1 cellular context compared by ENCODE assay signal in the genomic region with DNA sequence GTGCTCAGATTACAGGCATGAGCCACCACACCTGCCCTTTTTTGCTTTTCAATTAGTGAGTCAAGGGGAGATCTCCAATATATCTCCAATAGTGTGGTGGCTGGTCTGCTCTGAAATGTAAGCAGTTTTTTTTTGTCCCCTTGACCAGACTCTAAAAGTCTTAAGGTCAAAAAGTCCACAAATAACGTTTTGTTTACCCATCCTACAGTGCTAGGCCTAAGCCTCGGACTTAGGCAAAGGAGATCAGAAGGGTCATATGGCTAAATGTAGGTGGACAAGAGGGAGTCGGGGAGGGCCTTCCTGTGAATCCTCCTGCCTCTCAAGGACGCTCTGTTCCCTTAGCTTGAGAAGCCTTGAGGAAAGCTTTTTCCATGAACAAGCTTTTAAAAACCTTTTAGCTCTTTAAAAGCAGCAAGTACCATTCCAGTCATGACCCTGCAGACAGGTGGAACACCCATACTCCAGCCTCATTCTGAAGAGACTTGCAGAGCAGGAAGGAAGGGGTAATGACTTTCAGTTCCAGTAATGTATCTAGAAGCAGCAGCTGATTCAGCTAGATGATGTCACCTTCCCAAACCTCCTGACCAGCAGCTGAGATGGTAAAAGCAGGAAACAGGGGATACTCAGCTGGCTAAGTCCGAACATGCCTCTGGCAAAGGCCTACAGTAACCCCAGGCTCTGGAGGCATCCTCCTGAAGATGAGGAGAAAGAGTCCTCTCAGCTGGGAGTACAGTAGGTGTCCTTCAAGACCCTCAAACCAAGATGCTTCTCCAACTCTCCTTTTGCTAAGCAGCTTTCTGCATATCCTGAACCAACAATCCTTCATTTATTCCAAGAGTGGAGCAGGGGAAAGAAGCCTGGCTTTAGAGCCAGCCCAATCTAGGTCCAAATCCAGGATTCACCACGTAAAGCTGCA.
A peak's percentile ranks its signal among the peaks of the same experiment; 100 is the strongest.
TF ChIP-seq lines count a peak whose summit lies in the region.

No MANE protein-coding gene starts in this region.

TF ChIP-seq in HepG2, 621 proteins besides CTCF, POLR2A, EP300 and RAD21 (continued from another document and continues in another):
- no peak for TF ChIP-seq KLF15 (CRISPR knock-in tag; IDR thresholded peaks at IDR 0.05; ENCODE audit: borderline replicate concordance)
- peak; percentile 30; the same call in 1 of the 2 replicates for TF ChIP-seq ZNF331 (CRISPR knock-in tag; IDR thresholded peaks at IDR 0.05)
- TF ChIP-seq, protein P1, sequence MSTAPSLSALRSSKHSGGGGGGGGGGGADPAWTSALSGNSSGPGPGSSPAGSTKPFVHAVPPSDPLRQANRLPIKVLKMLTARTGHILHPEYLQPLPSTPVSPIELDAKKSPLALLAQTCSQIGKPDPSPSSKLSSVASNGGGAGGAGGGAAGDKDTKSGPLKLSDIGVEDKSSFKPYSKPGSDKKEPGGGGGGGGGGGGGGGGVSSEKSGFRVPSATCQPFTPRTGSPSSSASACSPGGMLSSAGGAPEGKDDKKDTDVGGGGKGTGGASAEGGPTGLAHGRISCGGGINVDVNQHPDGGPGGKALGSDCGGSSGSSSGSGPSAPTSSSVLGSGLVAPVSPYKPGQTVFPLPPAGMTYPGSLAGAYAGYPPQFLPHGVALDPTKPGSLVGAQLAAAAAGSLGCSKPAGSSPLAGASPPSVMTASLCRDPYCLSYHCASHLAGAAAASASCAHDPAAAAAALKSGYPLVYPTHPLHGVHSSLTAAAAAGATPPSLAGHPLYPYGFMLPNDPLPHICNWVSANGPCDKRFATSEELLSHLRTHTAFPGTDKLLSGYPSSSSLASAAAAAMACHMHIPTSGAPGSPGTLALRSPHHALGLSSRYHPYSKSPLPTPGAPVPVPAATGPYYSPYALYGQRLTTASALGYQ (CRISPR knock-in tag; IDR thresholded peaks at IDR 0.05): no peak; the same call in 1 of the 2 replicates
- 0 out of 2 replicates have a peak, but pooled peaks have one; percentile 1 for TF ChIP-seq SSRP1 (CRISPR knock-in tag; IDR thresholded peaks at IDR 0.05)
- TF ChIP-seq ZNF557 (CRISPR knock-in tag; IDR thresholded peaks at IDR 0.05): no peak
- peak; percentile 96 for TF ChIP-seq ZFP90 (CRISPR knock-in tag; IDR thresholded peaks at IDR 0.05; ENCODE audit: borderline replicate concordance)
- TF ChIP-seq CENPX (CRISPR knock-in tag; IDR thresholded peaks at IDR 0.05): no peak
- TF ChIP-seq ZNF121 (CRISPR knock-in tag; IDR thresholded peaks at IDR 0.05): no peak
- no peak for TF ChIP-seq MAZ (IDR thresholded peaks at IDR 0.05; ENCODE audit: borderline replicate concordance, low read depth, low read length)
- TF ChIP-seq MAZ (CRISPR knock-in tag; IDR thresholded peaks at IDR 0.05; ENCODE audit: low read depth): peak; percentile 43; the same call in 1 of the 2 replicates
- TF ChIP-seq HDAC6 (IDR thresholded peaks at IDR 0.05; ENCODE audit: low read depth, low read length): no peak
- TF ChIP-seq NCOA1 (CRISPR knock-in tag; IDR thresholded peaks at IDR 0.05): 0 out of 2 replicates have a peak, but pooled peaks have one; percentile 43
- TF ChIP-seq KDM1A (CRISPR knock-in tag; IDR thresholded peaks at IDR 0.05): 0 out of 2 replicates have a peak, but pooled peaks have one; percentile 19
- TF ChIP-seq TSC22D2 (CRISPR knock-in tag; IDR thresholded peaks at IDR 0.05; ENCODE audit: borderline replicate concordance): no peak
- peak; percentile 88 for TF ChIP-seq NR2F6 (IDR thresholded peaks at IDR 0.05)
- TF ChIP-seq NR2F6 (CRISPR knock-in tag; IDR thresholded peaks at IDR 0.05): peak; percentile 78
- TF ChIP-seq, protein P2, sequence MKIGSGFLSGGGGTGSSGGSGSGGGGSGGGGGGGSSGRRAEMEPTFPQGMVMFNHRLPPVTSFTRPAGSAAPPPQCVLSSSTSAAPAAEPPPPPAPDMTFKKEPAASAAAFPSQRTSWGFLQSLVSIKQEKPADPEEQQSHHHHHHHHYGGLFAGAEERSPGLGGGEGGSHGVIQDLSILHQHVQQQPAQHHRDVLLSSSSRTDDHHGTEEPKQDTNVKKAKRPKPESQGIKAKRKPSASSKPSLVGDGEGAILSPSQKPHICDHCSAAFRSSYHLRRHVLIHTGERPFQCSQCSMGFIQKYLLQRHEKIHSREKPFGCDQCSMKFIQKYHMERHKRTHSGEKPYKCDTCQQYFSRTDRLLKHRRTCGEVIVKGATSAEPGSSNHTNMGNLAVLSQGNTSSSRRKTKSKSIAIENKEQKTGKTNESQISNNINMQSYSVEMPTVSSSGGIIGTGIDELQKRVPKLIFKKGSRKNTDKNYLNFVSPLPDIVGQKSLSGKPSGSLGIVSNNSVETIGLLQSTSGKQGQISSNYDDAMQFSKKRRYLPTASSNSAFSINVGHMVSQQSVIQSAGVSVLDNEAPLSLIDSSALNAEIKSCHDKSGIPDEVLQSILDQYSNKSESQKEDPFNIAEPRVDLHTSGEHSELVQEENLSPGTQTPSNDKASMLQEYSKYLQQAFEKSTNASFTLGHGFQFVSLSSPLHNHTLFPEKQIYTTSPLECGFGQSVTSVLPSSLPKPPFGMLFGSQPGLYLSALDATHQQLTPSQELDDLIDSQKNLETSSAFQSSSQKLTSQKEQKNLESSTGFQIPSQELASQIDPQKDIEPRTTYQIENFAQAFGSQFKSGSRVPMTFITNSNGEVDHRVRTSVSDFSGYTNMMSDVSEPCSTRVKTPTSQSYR (CRISPR knock-in tag; IDR thresholded peaks at IDR 0.05; ENCODE audit: borderline replicate concordance): peak; percentile 22; the same call in 1 of the 2 replicates
- TF ChIP-seq, protein P3, sequence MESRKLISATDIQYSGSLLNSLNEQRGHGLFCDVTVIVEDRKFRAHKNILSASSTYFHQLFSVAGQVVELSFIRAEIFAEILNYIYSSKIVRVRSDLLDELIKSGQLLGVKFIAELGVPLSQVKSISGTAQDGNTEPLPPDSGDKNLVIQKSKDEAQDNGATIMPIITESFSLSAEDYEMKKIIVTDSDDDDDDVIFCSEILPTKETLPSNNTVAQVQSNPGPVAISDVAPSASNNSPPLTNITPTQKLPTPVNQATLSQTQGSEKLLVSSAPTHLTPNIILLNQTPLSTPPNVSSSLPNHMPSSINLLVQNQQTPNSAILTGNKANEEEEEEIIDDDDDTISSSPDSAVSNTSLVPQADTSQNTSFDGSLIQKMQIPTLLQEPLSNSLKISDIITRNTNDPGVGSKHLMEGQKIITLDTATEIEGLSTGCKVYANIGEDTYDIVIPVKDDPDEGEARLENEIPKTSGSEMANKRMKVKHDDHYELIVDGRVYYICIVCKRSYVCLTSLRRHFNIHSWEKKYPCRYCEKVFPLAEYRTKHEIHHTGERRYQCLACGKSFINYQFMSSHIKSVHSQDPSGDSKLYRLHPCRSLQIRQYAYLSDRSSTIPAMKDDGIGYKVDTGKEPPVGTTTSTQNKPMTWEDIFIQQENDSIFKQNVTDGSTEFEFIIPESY (CRISPR knock-in tag; IDR thresholded peaks at IDR 0.05): peak; percentile 44; the same call in 1 of the 2 replicates
- TF ChIP-seq, protein P4, sequence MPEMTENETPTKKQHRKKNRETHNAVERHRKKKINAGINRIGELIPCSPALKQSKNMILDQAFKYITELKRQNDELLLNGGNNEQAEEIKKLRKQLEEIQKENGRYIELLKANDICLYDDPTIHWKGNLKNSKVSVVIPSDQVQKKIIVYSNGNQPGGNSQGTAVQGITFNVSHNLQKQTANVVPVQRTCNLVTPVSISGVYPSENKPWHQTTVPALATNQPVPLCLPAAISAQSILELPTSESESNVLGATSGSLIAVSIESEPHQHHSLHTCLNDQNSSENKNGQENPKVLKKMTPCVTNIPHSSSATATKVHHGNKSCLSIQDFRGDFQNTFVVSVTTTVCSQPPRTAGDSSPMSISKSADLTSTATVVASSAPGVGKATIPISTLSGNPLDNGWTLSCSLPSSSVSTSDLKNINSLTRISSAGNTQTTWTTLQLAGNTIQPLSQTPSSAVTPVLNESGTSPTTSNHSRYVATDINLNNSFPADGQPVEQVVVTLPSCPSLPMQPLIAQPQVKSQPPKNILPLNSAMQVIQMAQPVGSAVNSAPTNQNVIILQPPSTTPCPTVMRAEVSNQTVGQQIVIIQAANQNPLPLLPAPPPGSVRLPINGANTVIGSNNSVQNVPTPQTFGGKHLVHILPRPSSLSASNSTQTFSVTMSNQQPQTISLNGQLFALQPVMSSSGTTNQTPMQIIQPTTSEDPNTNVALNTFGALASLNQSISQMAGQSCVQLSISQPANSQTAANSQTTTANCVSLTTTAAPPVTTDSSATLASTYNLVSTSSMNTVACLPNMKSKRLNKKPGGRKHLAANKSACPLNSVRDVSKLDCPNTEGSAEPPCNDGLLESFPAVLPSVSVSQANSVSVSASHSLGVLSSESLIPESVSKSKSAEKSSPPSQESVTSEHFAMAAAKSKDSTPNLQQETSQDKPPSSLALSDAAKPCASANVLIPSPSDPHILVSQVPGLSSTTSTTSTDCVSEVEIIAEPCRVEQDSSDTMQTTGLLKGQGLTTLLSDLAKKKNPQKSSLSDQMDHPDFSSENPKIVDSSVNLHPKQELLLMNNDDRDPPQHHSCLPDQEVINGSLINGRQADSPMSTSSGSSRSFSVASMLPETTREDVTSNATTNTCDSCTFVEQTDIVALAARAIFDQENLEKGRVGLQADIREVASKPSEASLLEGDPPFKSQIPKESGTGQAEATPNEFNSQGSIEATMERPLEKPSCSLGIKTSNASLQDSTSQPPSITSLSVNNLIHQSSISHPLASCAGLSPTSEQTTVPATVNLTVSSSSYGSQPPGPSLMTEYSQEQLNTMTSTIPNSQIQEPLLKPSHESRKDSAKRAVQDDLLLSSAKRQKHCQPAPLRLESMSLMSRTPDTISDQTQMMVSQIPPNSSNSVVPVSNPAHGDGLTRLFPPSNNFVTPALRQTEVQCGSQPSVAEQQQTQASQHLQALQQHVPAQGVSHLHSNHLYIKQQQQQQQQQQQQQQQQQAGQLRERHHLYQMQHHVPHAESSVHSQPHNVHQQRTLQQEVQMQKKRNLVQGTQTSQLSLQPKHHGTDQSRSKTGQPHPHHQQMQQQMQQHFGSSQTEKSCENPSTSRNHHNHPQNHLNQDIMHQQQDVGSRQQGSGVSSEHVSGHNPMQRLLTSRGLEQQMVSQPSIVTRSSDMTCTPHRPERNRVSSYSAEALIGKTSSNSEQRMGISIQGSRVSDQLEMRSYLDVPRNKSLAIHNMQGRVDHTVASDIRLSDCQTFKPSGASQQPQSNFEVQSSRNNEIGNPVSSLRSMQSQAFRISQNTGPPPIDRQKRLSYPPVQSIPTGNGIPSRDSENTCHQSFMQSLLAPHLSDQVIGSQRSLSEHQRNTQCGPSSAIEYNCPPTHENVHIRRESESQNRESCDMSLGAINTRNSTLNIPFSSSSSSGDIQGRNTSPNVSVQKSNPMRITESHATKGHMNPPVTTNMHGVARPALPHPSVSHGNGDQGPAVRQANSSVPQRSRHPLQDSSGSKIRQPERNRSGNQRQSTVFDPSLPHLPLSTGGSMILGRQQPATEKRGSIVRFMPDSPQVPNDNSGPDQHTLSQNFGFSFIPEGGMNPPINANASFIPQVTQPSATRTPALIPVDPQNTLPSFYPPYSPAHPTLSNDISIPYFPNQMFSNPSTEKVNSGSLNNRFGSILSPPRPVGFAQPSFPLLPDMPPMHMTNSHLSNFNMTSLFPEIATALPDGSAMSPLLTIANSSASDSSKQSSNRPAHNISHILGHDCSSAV (CRISPR knock-in tag; IDR thresholded peaks at IDR 0.05; ENCODE audit: borderline replicate concordance): no peak
- TF ChIP-seq, protein P5, sequence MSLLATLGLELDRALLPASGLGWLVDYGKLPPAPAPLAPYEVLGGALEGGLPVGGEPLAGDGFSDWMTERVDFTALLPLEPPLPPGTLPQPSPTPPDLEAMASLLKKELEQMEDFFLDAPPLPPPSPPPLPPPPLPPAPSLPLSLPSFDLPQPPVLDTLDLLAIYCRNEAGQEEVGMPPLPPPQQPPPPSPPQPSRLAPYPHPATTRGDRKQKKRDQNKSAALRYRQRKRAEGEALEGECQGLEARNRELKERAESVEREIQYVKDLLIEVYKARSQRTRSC (CRISPR knock-in tag; IDR thresholded peaks at IDR 0.05; ENCODE audit: low read depth): no peak
- TF ChIP-seq ZNF563 (CRISPR knock-in tag; IDR thresholded peaks at IDR 0.05): no peak
- no peak for TF ChIP-seq SMAD9 (CRISPR knock-in tag; IDR thresholded peaks at IDR 0.05)
- no peak for TF ChIP-seq NFKB2 (CRISPR knock-in tag; IDR thresholded peaks at IDR 0.05; ENCODE audit: borderline replicate concordance)
- TF ChIP-seq KDM5B (CRISPR knock-in tag; IDR thresholded peaks at IDR 0.05; ENCODE audit: borderline replicate concordance): no peak
- TF ChIP-seq, protein P6, sequence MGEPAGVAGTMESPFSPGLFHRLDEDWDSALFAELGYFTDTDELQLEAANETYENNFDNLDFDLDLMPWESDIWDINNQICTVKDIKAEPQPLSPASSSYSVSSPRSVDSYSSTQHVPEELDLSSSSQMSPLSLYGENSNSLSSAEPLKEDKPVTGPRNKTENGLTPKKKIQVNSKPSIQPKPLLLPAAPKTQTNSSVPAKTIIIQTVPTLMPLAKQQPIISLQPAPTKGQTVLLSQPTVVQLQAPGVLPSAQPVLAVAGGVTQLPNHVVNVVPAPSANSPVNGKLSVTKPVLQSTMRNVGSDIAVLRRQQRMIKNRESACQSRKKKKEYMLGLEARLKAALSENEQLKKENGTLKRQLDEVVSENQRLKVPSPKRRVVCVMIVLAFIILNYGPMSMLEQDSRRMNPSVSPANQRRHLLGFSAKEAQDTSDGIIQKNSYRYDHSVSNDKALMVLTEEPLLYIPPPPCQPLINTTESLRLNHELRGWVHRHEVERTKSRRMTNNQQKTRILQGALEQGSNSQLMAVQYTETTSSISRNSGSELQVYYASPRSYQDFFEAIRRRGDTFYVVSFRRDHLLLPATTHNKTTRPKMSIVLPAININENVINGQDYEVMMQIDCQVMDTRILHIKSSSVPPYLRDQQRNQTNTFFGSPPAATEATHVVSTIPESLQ (CRISPR knock-in tag; conservative IDR thresholded peaks at IDR 0.05): 0 out of 2 replicates have a peak, but pooled peaks have one; percentile 32
- TF ChIP-seq SPEN (CRISPR knock-in tag; IDR thresholded peaks at IDR 0.05; ENCODE audit: low read depth): no peak; the same call in none of the 2 replicates
- TF ChIP-seq, protein P7, sequence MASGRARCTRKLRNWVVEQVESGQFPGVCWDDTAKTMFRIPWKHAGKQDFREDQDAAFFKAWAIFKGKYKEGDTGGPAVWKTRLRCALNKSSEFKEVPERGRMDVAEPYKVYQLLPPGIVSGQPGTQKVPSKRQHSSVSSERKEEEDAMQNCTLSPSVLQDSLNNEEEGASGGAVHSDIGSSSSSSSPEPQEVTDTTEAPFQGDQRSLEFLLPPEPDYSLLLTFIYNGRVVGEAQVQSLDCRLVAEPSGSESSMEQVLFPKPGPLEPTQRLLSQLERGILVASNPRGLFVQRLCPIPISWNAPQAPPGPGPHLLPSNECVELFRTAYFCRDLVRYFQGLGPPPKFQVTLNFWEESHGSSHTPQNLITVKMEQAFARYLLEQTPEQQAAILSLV (CRISPR knock-in tag; IDR thresholded peaks at IDR 0.05; ENCODE audit: borderline replicate concordance): no peak; the same call in 1 of the 2 replicates
- TF ChIP-seq TARDBP (CRISPR knock-in tag; IDR thresholded peaks at IDR 0.05): peak; percentile 75
